ENCODE assay signal across 8 cellular contexts in genomic region chr3:153160451-153161137, GRCh38. TPM values are rescaled to one million over a fixed set of nuclear protein-coding genes. Genes with fewer than 3 reads are reported as not detected.
DNase-seq lines count a peak whose midpoint lies in the region; ATAC-seq and TF ChIP-seq lines count a peak whose summit lies in the region.

No MANE protein-coding gene starts in this region.

- DNase-seq in CD8-positive, alpha-beta T cell: peak; percentile 35 to 83 (median 73)
- DNase-seq in SJCRH30 (peak; percentile 83 to 85), glutamatergic neuron (peak; percentile 78), osteocyte (ENCODE audit: extremely low spot score, unreplicated experiment) (peak; percentile 94), tibial artery (peak; percentile 70 to 90)
- DNase-seq in activated naive CD4-positive, alpha-beta T cell treated with anti-CD3 and anti-CD28 coated beads, Interleukin-2, amount 50 U/mL, for 16 hours: peak; percentile 66

- no peaks in the 10 kb centered on the region for H3K36me3 ChIP-seq in CD8-positive, alpha-beta T cell (ENCODE audit: insufficient read depth, low read length)
- H3K36me3 ChIP-seq in SJCRH30 (peaks cover 7% of the 10 kb centered on the region; the same call in 1 of the 2 replicates), tibial artery (no peaks in the 10 kb centered on the region)

- no peaks in the 10 kb centered on the region for H3K9me3 ChIP-seq in CD8-positive, alpha-beta T cell (ENCODE audit: low read length)
- H3K9me3 ChIP-seq in SJCRH30 (replicated peaks) (no peaks in the 10 kb centered on the region), tibial artery (no peaks in the 10 kb centered on the region)

- H3K4me1 ChIP-seq in CD8-positive, alpha-beta T cell (ENCODE audit: insufficient read depth, low read length): peaks cover 18% of the 10 kb centered on the region
- H3K4me1 ChIP-seq in SJCRH30 (no peaks in the 10 kb centered on the region; the same call in 1 of the 2 replicates), tibial artery (peaks cover 0 to 20% (median 9%) of the 10 kb centered on the region in 4 donors)

- intact Hi-C loops in CD8-positive, alpha-beta T cell (cut with DNase I, micrococcal nuclease): loop anchor here (1.0 to 10.0 kb wide), 7 partner anchors 20 to 1956 kb away; partner anchors contain the start of genes DHX36 (in 2 of the 2) and GPR171 (in 1 of the 2)
- intact Hi-C loops in tibial artery (cut with DNase I; ENCODE audit: low total_unique reads): loop anchor here (5.0 kb wide), 1 partner anchor 108 kb away; no protein-coding TSS in a partner anchor

- peak; percentile 30 for ATAC-seq in CD8-positive, alpha-beta T cell
- ATAC-seq in GM19452 (IDR thresholded peaks at IDR 0.05; ENCODE audit: unreplicated experiment): peak; percentile 28
- peak; percentile 31 for ATAC-seq in HG03571 (IDR thresholded peaks at IDR 0.05; ENCODE audit: unreplicated experiment)

- POLR2A ChIA-PET in CD8-positive, alpha-beta T cell (lab: Charles Lee): interaction anchor here (0.6 to 6.6 kb wide), 17 partner anchors 11 to 470 kb away, joined by 3 to 51 read pairs (median 4); no protein-coding TSS in a partner anchor

- H3K27me3 ChIP-seq in CD8-positive, alpha-beta T cell (ENCODE audit: insufficient read depth, low read length): no peaks in the 10 kb centered on the region
- H3K27me3 ChIP-seq in SJCRH30: no peaks in the 10 kb centered on the region
- no peaks in the 10 kb centered on the region for H3K27me3 ChIP-seq in tibial artery

- H3K36me3 Mint-ChIP-seq in CD8-positive, alpha-beta T cell: peaks cover 23% of the 10 kb centered on the region
- H3K36me3 Mint-ChIP-seq in glutamatergic neuron (ENCODE audit: unreplicated experiment) (no peaks in the 10 kb centered on the region), osteocyte (ENCODE audit: unreplicated experiment) (peaks cover 11% of the 10 kb centered on the region)

- H3K4me3 Mint-ChIP-seq in CD8-positive, alpha-beta T cell: peak overlapping the region; percentile 99
- H3K4me3 Mint-ChIP-seq in glutamatergic neuron (ENCODE audit: unreplicated experiment) (peak overlapping the region; percentile 98), osteocyte (ENCODE audit: unreplicated experiment) (peak overlapping the region; percentile 97)

- peak overlapping the region; percentile 95 for H3K27ac Mint-ChIP-seq in CD8-positive, alpha-beta T cell
- peak overlapping the region; percentile 98 for H3K27ac Mint-ChIP-seq in glutamatergic neuron (ENCODE audit: unreplicated experiment)
- peak overlapping the region; percentile 99 for H3K27ac Mint-ChIP-seq in osteocyte (ENCODE audit: unreplicated experiment)

- no peak for TF ChIP-seq CTCF in CD8-positive, alpha-beta T cell (IDR thresholded peaks at IDR 0.05)
- TF ChIP-seq CTCF in glutamatergic neuron (IDR thresholded peaks at IDR 0.05; ENCODE audit: partially characterized antibody, unreplicated experiment) (no peak), osteocyte (IDR thresholded peaks at IDR 0.05) (no peak), tibial artery (IDR thresholded peaks at IDR 0.05) (no peak)

- CTCF ChIA-PET in CD8-positive, alpha-beta T cell (lab: Charles Lee): interaction anchor here (0.6 to 9.6 kb wide), 7 partner anchors 11 to 608 kb away, joined by 3 to 109 read pairs (median 8); no protein-coding TSS in a partner anchor

- H3K4me1 Mint-ChIP-seq in CD8-positive, alpha-beta T cell (ENCODE audit: low read depth): peaks cover 28% of the 10 kb centered on the region
- H3K4me1 Mint-ChIP-seq in glutamatergic neuron (ENCODE audit: low read depth, unreplicated experiment) (peaks cover 16% of the 10 kb centered on the region), osteocyte (ENCODE audit: unreplicated experiment) (peaks cover 27% of the 10 kb centered on the region)

- H3K27ac ChIP-seq in CD8-positive, alpha-beta T cell (ENCODE audit: low read depth, low read length): peak overlapping the region; percentile 74
- H3K27ac ChIP-seq in SJCRH30 (peak overlapping the region; percentile 98), tibial artery (peak overlapping the region; percentile 94)

- H3K9me3 Mint-ChIP-seq in CD8-positive, alpha-beta T cell: no peaks in the 10 kb centered on the region
- peaks cover 20% of the 10 kb centered on the region for H3K9me3 Mint-ChIP-seq in glutamatergic neuron (ENCODE audit: unreplicated experiment)
- no peaks in the 10 kb centered on the region for H3K9me3 Mint-ChIP-seq in osteocyte (ENCODE audit: unreplicated experiment)

- peak overlapping the region; percentile 69 for H3K4me3 ChIP-seq in CD8-positive, alpha-beta T cell (ENCODE audit: low read depth, low read length)
- H3K4me3 ChIP-seq in SJCRH30 (peak overlapping the region; percentile 81), tibial artery (peak overlapping the region; percentile 71 to 97)

- no peaks in the 10 kb centered on the region for H3K27me3 Mint-ChIP-seq in CD8-positive, alpha-beta T cell (ENCODE audit: low read depth)
- H3K27me3 Mint-ChIP-seq in glutamatergic neuron (ENCODE audit: unreplicated experiment): peaks cover 9% of the 10 kb centered on the region
- H3K27me3 Mint-ChIP-seq in osteocyte (ENCODE audit: unreplicated experiment): no peaks in the 10 kb centered on the region

RNA-seq across cellular contexts. Expression of gene RAP2B, which starts 1.4 kb away (rescaled TPM):
- 10 to 100 TPM; 16.9 to 17.6 TPM for total RNA-seq in CD8-positive, alpha-beta T cell
- 13.7 and 13.9 TPM in 2 replicates for total RNA-seq in SJCRH30 (2014; rRNA removed; shearing (Covaris generic))
- total RNA-seq in glutamatergic neuron (ENCODE audit: unreplicated experiment): 24.5 TPM
- 14.6 and 15.9 TPM in 2 replicates for total RNA-seq in osteocyte

Comparison
In these comparisons a context has a peak if more than half of its experiments do, and no peak if none do; other contexts are left out.
1. Peak in every context shown above with its lines: DNase-seq, ATAC-seq, H3K4me3 ChIP-seq and H3K27ac ChIP-seq.